ENCODE assay signal across 8 cellular contexts in genomic region chr9:131398204-131398603, GRCh38.
DNase-seq lines count a peak whose midpoint lies in the region; ATAC-seq lines count a peak whose summit lies in the region.

No MANE protein-coding gene starts in this region.

- peak overlapping the region; percentile 2 for H3K4me3 ChIP-seq in rectal smooth muscle tissue (ENCODE audit: low read length)

- no peaks in the 10 kb centered on the region for H3K36me3 ChIP-seq in rectal smooth muscle tissue (ENCODE audit: control insufficient read depth, insufficient read depth, low read length)

- H3K27ac ChIP-seq in rectal smooth muscle tissue (ENCODE audit: low read depth, low read length) = peak overlapping the region; percentile 44

- H3K4me1 ChIP-seq in rectal smooth muscle tissue (ENCODE audit: control insufficient read depth, insufficient read depth, low read length) = peaks cover 25% of the 10 kb centered on the region

- no peak for ATAC-seq in GM18861 (IDR thresholded peaks at IDR 0.05; ENCODE audit: unreplicated experiment)
- no peak for ATAC-seq in GM21390 (IDR thresholded peaks at IDR 0.05; ENCODE audit: unreplicated experiment)

- H3K27me3 ChIP-seq in rectal smooth muscle tissue (ENCODE audit: control insufficient read depth, insufficient read depth, low read length) = no peaks in the 10 kb centered on the region

- DNase-seq in NK-92 treated with Interleukin-12 subunit alpha and Interleukin-12 subunit beta, amount 100 ng/mL, for 24 hours (lab: John Stamatoyannopoulos, UW) = peak; percentile 70
- DNase-seq in NK-92 (lab: John Stamatoyannopoulos, UW; ENCODE audit: unreplicated experiment) = no peak
- peak in 4 of 5 experiments; percentile 22 to 99 (median 76) for DNase-seq in T-helper 2 cell
- DNase-seq in effector CD8-positive, alpha-beta T cell (lab: John Stamatoyannopoulos, UW) = peak; percentile 42
- DNase-seq in NCI-H774 (lab: John Stamatoyannopoulos, UW) = no peak

- no peak overlapping the region for H3K9ac ChIP-seq in rectal smooth muscle tissue (ENCODE audit: low read length)

Comparison
In these comparisons a context has a peak if more than half of its experiments do, and no peak if none do; other contexts are left out.
1. DNase-seq: peak in NK-92 treated with Interleukin-12 subunit alpha and Interleukin-12 subunit beta, amount 100 ng/mL, for 24 hours (single experiment), T-helper 2 cell (4 of 5) and effector CD8-positive, alpha-beta T cell (single experiment); none in NK-92 (single experiment) and NCI-H774 (single experiment).